In genomic region chr19:1905863-1906375, GRCh38 we compare ENCODE assay signal across 8 cellular contexts. TPM values are rescaled to one million over a fixed set of nuclear protein-coding genes. Genes with fewer than 3 reads are reported as not detected.
DNase-seq lines count a peak whose midpoint lies in the region; ATAC-seq, FAIRE-seq and TF ChIP-seq lines count a peak whose summit lies in the region.

No MANE protein-coding gene starts in this region.

- TF ChIP-seq CTCF in K562 (IDR thresholded peaks at IDR 0.05 in 2 of 3, conservative IDR thresholded peaks at IDR 0.05 in 1 of 3; ENCODE audit: insufficient read depth in 2 of 3, low read depth in 1 of 3, low read length in 3 of 3) (no peak), lung (IDR thresholded peaks at IDR 0.05; ENCODE audit: control extremely low read depth, extremely low read depth) (no peak), transverse colon (IDR thresholded peaks at IDR 0.05) (no peak)

- H3K4me3 Mint-ChIP-seq in activated naive CD4-positive, alpha-beta T cell treated with anti-CD3 and anti-CD28 coated beads, Interleukin-2, amount 10 ng/mL, durations not matched to agents 7 days and 5 days = peak overlapping the region; percentile 85

- peak overlapping the region; percentile 99 for H3K4me2 ChIP-seq in K562 (ENCODE audit: insufficient read depth, low read length)

- peak overlapping the region; percentile 67 for H2AFZ ChIP-seq in K562 (ENCODE audit: low read depth, low read length)

- H3K27ac ChIP-seq in K562 (ENCODE audit: extremely low read depth, low read depth, low read length) (peak overlapping the region; percentile 85), lung (ENCODE audit: low read depth in 1 of 2, low read length in 1 of 2) (peak overlapping the region in 1 of 2 donors; percentile 92), transverse colon (peak overlapping the region; percentile 88 to 92 (median 92))

- H3K4me1 Mint-ChIP-seq in activated naive CD4-positive, alpha-beta T cell treated with anti-CD3 and anti-CD28 coated beads, Interleukin-2, amount 10 ng/mL, durations not matched to agents 7 days and 5 days = peaks cover 66% of the 10 kb centered on the region

- peaks cover 52% of the 10 kb centered on the region for H3K79me2 ChIP-seq in K562 (ENCODE audit: control insufficient read depth, insufficient read depth, low read length)

- CTCF ChIA-PET in activated naive CD4-positive, alpha-beta T cell treated with anti-CD3 and anti-CD28 coated beads, Interleukin-2, amount 10 ng/mL, durations not matched to agents 7 days and 5 days (lab: Charles Lee) = no interaction called here
- CTCF ChIA-PET in K562 (lab: Yijun Ruan, JAX; ENCODE audit: low intra/inter-chr PET ratio) = no interaction called here

- H3K36me3 Mint-ChIP-seq in activated naive CD4-positive, alpha-beta T cell treated with anti-CD3 and anti-CD28 coated beads, Interleukin-2, amount 10 ng/mL, durations not matched to agents 7 days and 5 days = peaks cover 11% of the 10 kb centered on the region

- no peak for FAIRE-seq in K562 (lab: Jason Lieb, UNC)

- WGBS in K562 (ENCODE audit: insufficient coverage, low coverage, missing lambda C conversion rate) = 37% methylated on average over 15 of the region's 15 CpGs
- 76 to 82% methylated on average over 15 of the region's 15 CpGs for WGBS in lung, 2 donors
- WGBS in transverse colon (ENCODE audit: low coverage in 1 of 2), 2 donors = 71 to 85% methylated on average over 4 to 15 of the region's 15 CpGs

- peak overlapping the region; percentile 81 for H3K4me3 ChIP-seq in K562
- H3K4me3 ChIP-seq in lung = peak overlapping the region; percentile 80
- H3K4me3 ChIP-seq in transverse colon = peak overlapping the region; percentile 58 to 86 (median 74)

- in situ Hi-C loops in K562 (cut with MboI) (no loop called here), transverse colon (cut with MboI; ENCODE audit: low pct_ligation_motif_present in 1 of 4, low pct_unique_long_range_greater_than_20kb in 1 of 4, low sequenced_read_pairs in 3 of 4) (no loop called here)

- peaks cover 28% of the 10 kb centered on the region; the same call in 1 of the 3 replicates for H3K36me3 ChIP-seq in K562 (ENCODE audit: control insufficient read depth, insufficient read depth, low read length)
- H3K36me3 ChIP-seq in lung (ENCODE audit: control insufficient read depth in 2 of 2, insufficient read depth in 2 of 2, low read length in 2 of 2) = peaks cover 0 to 7% of the 10 kb centered on the region in 2 donors
- H3K36me3 ChIP-seq in transverse colon = no peaks in the 10 kb centered on the region

- H3K9me3 ChIP-seq in K562 (replicated peaks; ENCODE audit: control insufficient read depth, insufficient read depth, low read depth, low read length) (no peaks in the 10 kb centered on the region), lung (ENCODE audit: control insufficient read depth in 2 of 2, insufficient read depth in 1 of 2, low read length in 1 of 2) (no peaks in the 10 kb centered on the region), transverse colon (no peaks in the 10 kb centered on the region)

- H3K9ac ChIP-seq in K562 (ENCODE audit: insufficient read depth in 1 of 2, low read depth in 2 of 2, low read length in 2 of 2) = peak overlapping the region; percentile 86 to 94

- TF ChIP-seq POLR2A in K562 (conservative IDR thresholded peaks at IDR 0.05) = no peak
- TF ChIP-seq POLR2A in transverse colon (IDR thresholded peaks at IDR 0.05) = no peak

- peak overlapping the region; percentile 84 for H3K27ac Mint-ChIP-seq in activated naive CD4-positive, alpha-beta T cell treated with anti-CD3 and anti-CD28 coated beads, Interleukin-2, amount 10 ng/mL, durations not matched to agents 7 days and 5 days

- no peaks in the 10 kb centered on the region for H3K9me3 Mint-ChIP-seq in activated naive CD4-positive, alpha-beta T cell treated with anti-CD3 and anti-CD28 coated beads, Interleukin-2, amount 10 ng/mL, durations not matched to agents 7 days and 5 days

- TF ChIP-seq EP300 in K562 (IDR thresholded peaks at IDR 0.05; ENCODE audit: low read length) (no peak), transverse colon (IDR thresholded peaks at IDR 0.05; ENCODE audit: low read depth) (no peak)

- TSS peak; percentile 77 for BruUV-seq in K562 (replicated peaks; lab: Mats Ljungman, UMichigan)

- POLR2A ChIA-PET in K562 (lab: Yijun Ruan, JAX) = interaction anchor here (1.2 kb wide), 1 partner anchor 21 kb away, joined by 3 read pairs; no protein-coding TSS in a partner anchor

- H3K9me1 ChIP-seq in K562 (ENCODE audit: control insufficient read depth, insufficient read depth, low read length) = no peaks in the 10 kb centered on the region

- no peak for TF ChIP-seq RAD21 in K562 (CRISPR knock-in tag; conservative IDR thresholded peaks at IDR 0.05 in 1 of 2, IDR thresholded peaks at IDR 0.05 in 1 of 2)

- H3K27me3 ChIP-seq in K562 (ENCODE audit: control insufficient read depth in 2 of 2, insufficient read depth in 2 of 2, low read length in 2 of 2) (no peaks in the 10 kb centered on the region), lung (ENCODE audit: control insufficient read depth, insufficient read depth) (no peaks in the 10 kb centered on the region), transverse colon (no peaks in the 10 kb centered on the region)

- intact Hi-C loops in K562 (cut with micrococcal nuclease) (no loop called here), transverse colon (cut with DNase I; ENCODE audit: low total_unique reads) (no loop called here)

- ATAC-seq in K562 (no peak), lung (ENCODE audit: insufficient read depth, low FRiP score) (no peak), HG03095 (IDR thresholded peaks at IDR 0.05; ENCODE audit: unreplicated experiment) (no peak)

- no peak for DNase-seq in activated naive CD4-positive, alpha-beta T cell treated with anti-CD3 and anti-CD28 coated beads, Interleukin-2, amount 10 ng/mL, durations not matched to agents 7 days and 5 days
- no peak for DNase-seq in activated naive CD4-positive, alpha-beta T cell treated with anti-CD3 and anti-CD28 coated beads, Interleukin-2, amount 50 U/mL, for 16 hours
- DNase-seq in K562 (ENCODE audit: extremely low read depth in 1 of 4, low spot score in 3 of 4) (no peak), lung (ENCODE audit: low spot score) (no peak), transverse colon (no peak), SIG-M5 (lab: John Stamatoyannopoulos, UW) (no peak), NCI-H526 (lab: John Stamatoyannopoulos, UW) (no peak)

- no peaks in the 10 kb centered on the region; the same call in 1 of the 2 replicates for H4K20me1 ChIP-seq in K562 (replicated peaks; ENCODE audit: control insufficient read depth, insufficient read depth, low read length)

- H3K27me3 Mint-ChIP-seq in activated naive CD4-positive, alpha-beta T cell treated with anti-CD3 and anti-CD28 coated beads, Interleukin-2, amount 10 ng/mL, durations not matched to agents 7 days and 5 days = no peaks in the 10 kb centered on the region

- peaks cover 16 to 53% of the 10 kb centered on the region in 2 experiments; a peak in 4 of 5 replicates for H3K4me1 ChIP-seq in K562 (replicated peaks in 1 of 2; ENCODE audit: control insufficient read depth in 2 of 2, insufficient read depth in 2 of 2, low read length in 2 of 2)
- H3K4me1 ChIP-seq in lung (ENCODE audit: control insufficient read depth in 2 of 2, insufficient read depth in 2 of 2, low read length in 2 of 2) = peaks cover 0 to 16% of the 10 kb centered on the region in 2 donors
- peaks cover 11 to 56% (median 48%) of the 10 kb centered on the region in 4 donors for H3K4me1 ChIP-seq in transverse colon

RNA-seq across cellular contexts. Expression of gene ADAT3, which starts 0.7 kb away (rescaled TPM):
- total RNA-seq in K562 (2011; cell fraction: chromatin; rRNA removed; ENCODE audit: low replicate concordance) = 6.3 and 20.5 TPM in 2 replicates
- 18.0 and 18.5 TPM in 2 replicates for total RNA-seq in K562 (2011; cell fraction: nucleolus; rRNA removed)
- 5.6 and 6.9 TPM in 2 replicates for total RNA-seq in K562 (2011; cell fraction: nucleoplasm; rRNA removed)
- 7.8 and 10.4 TPM in 2 replicates for total RNA-seq in K562 (2014; rRNA removed)
- not detected in 2 replicates for total RNA-seq in K562 (2014; rRNA removed; fragmentation: Illumina TruSeq; extraction: Trizol)
- 0.72 and 1.7 TPM in 2 replicates for total RNA-seq in K562 (2015; rRNA removed; fragmentation: Illumina TruSeq; extraction: Trizol)
- total RNA-seq in K562 (2021) = 15.1 and 15.6 TPM in 2 replicates
- 0.67 and 1.1 TPM in 2 replicates for polyA plus RNA-seq in K562 (2011; rRNA removed)
- 1.1 and 11.4 TPM in 2 replicates for polyA plus RNA-seq in K562 (2011; cell fraction: cytosol; rRNA removed)
- polyA plus RNA-seq in K562 (2011; cell fraction: nucleus; rRNA removed) = 3.3 and 11.9 TPM in 2 replicates
- polyA plus RNA-seq in K562 (2012) = 6.8 and 6.9 TPM in 2 replicates
- 0.68 TPM in 1 of 2 replicates, not detected in the other for polyA plus RNA-seq in K562 (2014; fragmentation: Illumina TruSeq; extraction: Trizol)
- not detected for polyA plus RNA-seq in K562 (2014; fragmentation: Nextera tagmentation; extraction: Ambion mirVana)
- 9.2 and 10.2 TPM in 2 replicates for polyA plus RNA-seq in K562 (2014; rRNA removed)
- 0.18 and 0.21 TPM in 2 replicates for polyA minus RNA-seq in K562 (2011; rRNA and poly(A)+ RNA removed)
- polyA minus RNA-seq in K562 (2011; cell fraction: cytosol; rRNA and poly(A)+ RNA removed) = 4.5 and 5.4 TPM in 2 replicates
- polyA minus RNA-seq in K562 (2011; cell fraction: nucleus; rRNA and poly(A)+ RNA removed) = 2.1 and 3.4 TPM in 2 replicates
- 10 to 100 TPM in 1 of 2 donors, 1 to 10 TPM in 1; 4.0 to 11.9 TPM for total RNA-seq in lung
- polyA plus RNA-seq in lung = 1 to 10 TPM; 6.4 to 7.2 TPM
- 10 to 100 TPM; 18.7 to 73.2 (median 30.3) TPM for total RNA-seq in transverse colon

RNA-seq across cellular contexts. Expression of gene SCAMP4, which starts 0.7 kb away (rescaled TPM):
- 53.4 and 162 TPM in 2 replicates for total RNA-seq in K562 (2011; cell fraction: chromatin; rRNA removed; ENCODE audit: low replicate concordance)
- 113 and 133 TPM in 2 replicates for total RNA-seq in K562 (2011; cell fraction: nucleolus; rRNA removed)
- 92.1 and 94.1 TPM in 2 replicates for total RNA-seq in K562 (2011; cell fraction: nucleoplasm; rRNA removed)
- total RNA-seq in K562 (2014; rRNA removed) (20.9 and 26.4 TPM in 2 replicates), K562 (2014; rRNA removed; fragmentation: Illumina TruSeq; extraction: Trizol) (4.1 and 5.6 TPM in 2 replicates), K562 (2015; rRNA removed; fragmentation: Illumina TruSeq; extraction: Trizol) (12.8 and 13.2 TPM in 2 replicates), K562 (2021) (40.3 and 45.9 TPM in 2 replicates), lung (10 to 100 TPM; 63.4 to 86.6 TPM), transverse colon (100 to 1,000 TPM in 1 of 4 donors, 10 to 100 TPM in 3; 25.1 to 119 (median 86.6) TPM)
- polyA plus RNA-seq in K562 (2011; rRNA removed) (6.7 and 8.9 TPM in 2 replicates), K562 (2014; fragmentation: Illumina TruSeq; extraction: Trizol) (15.2 and 26.1 TPM in 2 replicates), K562 (2014; fragmentation: Nextera tagmentation; extraction: Ambion mirVana) (under 1 TPM; 0.81 to 0.89 TPM), K562 (2014; rRNA removed) (17.1 and 19.3 TPM in 2 replicates), lung (10 to 100 TPM; 45.7 to 49.1 TPM)
- 8.3 and 13.1 TPM in 2 replicates for polyA plus RNA-seq in K562 (2011; cell fraction: cytosol; rRNA removed)
- polyA plus RNA-seq in K562 (2011; cell fraction: nucleus; rRNA removed) = 20.3 and 35.7 TPM in 2 replicates
- 26.7 and 53.0 TPM in 2 replicates for polyA plus RNA-seq in K562 (2012)
- polyA minus RNA-seq in K562 (2011; rRNA and poly(A)+ RNA removed) = 3.4 and 5.9 TPM in 2 replicates
- 13.0 and 23.2 TPM in 2 replicates for polyA minus RNA-seq in K562 (2011; cell fraction: cytosol; rRNA and poly(A)+ RNA removed)
- polyA minus RNA-seq in K562 (2011; cell fraction: nucleus; rRNA and poly(A)+ RNA removed) = 12.0 and 13.3 TPM in 2 replicates

RNA-seq across cellular contexts. Expression of gene ABHD17A, which starts 20.6 kb away (rescaled TPM):
- 29.4 and 87.9 TPM in 2 replicates for total RNA-seq in K562 (2011; cell fraction: chromatin; rRNA removed; ENCODE audit: low replicate concordance)
- 61.7 and 67.8 TPM in 2 replicates for total RNA-seq in K562 (2011; cell fraction: nucleolus; rRNA removed)
- total RNA-seq in K562 (2011; cell fraction: nucleoplasm; rRNA removed) = 40.1 and 45.4 TPM in 2 replicates
- total RNA-seq in K562 (2014; rRNA removed) (135 and 157 TPM in 2 replicates), K562 (2014; rRNA removed; fragmentation: Illumina TruSeq; extraction: Trizol) (0.93 and 1.5 TPM in 2 replicates), K562 (2015; rRNA removed; fragmentation: Illumina TruSeq; extraction: Trizol) (18.9 and 26.5 TPM in 2 replicates), K562 (2021) (84.2 and 87.7 TPM in 2 replicates), lung (10 to 100 TPM; 68.8 to 84.9 TPM), transverse colon (100 to 1,000 TPM in 3 of 4 donors, 10 to 100 TPM in 1; 90.0 to 179 (median 140) TPM)
- polyA plus RNA-seq in K562 (2011; rRNA removed) (24.6 and 45.3 TPM in 2 replicates), K562 (2014; fragmentation: Illumina TruSeq; extraction: Trizol) (3.6 and 16.9 TPM in 2 replicates), K562 (2014; fragmentation: Nextera tagmentation; extraction: Ambion mirVana) (under 1 TPM in 1 of 2 experiments, not detected in 1; 0.04 TPM), K562 (2014; rRNA removed) (95.1 and 99.0 TPM in 2 replicates), lung (100 to 1,000 TPM in 1 of 2 donors, 10 to 100 TPM in 1; 97.0 to 110 TPM)
- 54.2 and 174 TPM in 2 replicates for polyA plus RNA-seq in K562 (2011; cell fraction: cytosol; rRNA removed)
- polyA plus RNA-seq in K562 (2011; cell fraction: nucleus; rRNA removed) = 117 and 184 TPM in 2 replicates
- polyA plus RNA-seq in K562 (2012) = 47.5 and 74.5 TPM in 2 replicates
- 6.9 and 11.0 TPM in 2 replicates for polyA minus RNA-seq in K562 (2011; rRNA and poly(A)+ RNA removed)
- 26.1 and 39.4 TPM in 2 replicates for polyA minus RNA-seq in K562 (2011; cell fraction: cytosol; rRNA and poly(A)+ RNA removed)
- polyA minus RNA-seq in K562 (2011; cell fraction: nucleus; rRNA and poly(A)+ RNA removed) = 15.3 and 15.8 TPM in 2 replicates

RNA-seq across cellular contexts. Expression of gene CSNK1G2, which starts 35.1 kb away (rescaled TPM):
- total RNA-seq in K562 (2011; cell fraction: chromatin; rRNA removed; ENCODE audit: low replicate concordance) = 59.6 and 151 TPM in 2 replicates
- total RNA-seq in K562 (2011; cell fraction: nucleolus; rRNA removed) = 123 and 129 TPM in 2 replicates
- total RNA-seq in K562 (2011; cell fraction: nucleoplasm; rRNA removed) = 43.4 and 57.3 TPM in 2 replicates
- 105 and 124 TPM in 2 replicates for total RNA-seq in K562 (2014; rRNA removed)
- total RNA-seq in K562 (2014; rRNA removed; fragmentation: Illumina TruSeq; extraction: Trizol) = 9.8 and 25.1 TPM in 2 replicates
- total RNA-seq in K562 (2015; rRNA removed; fragmentation: Illumina TruSeq; extraction: Trizol) = 60.4 and 66.9 TPM in 2 replicates
- total RNA-seq in K562 (2021) = 91.3 and 95.8 TPM in 2 replicates
- polyA plus RNA-seq in K562 (2011; rRNA removed) = 49.5 and 66.2 TPM in 2 replicates
- 72.0 and 157 TPM in 2 replicates for polyA plus RNA-seq in K562 (2011; cell fraction: cytosol; rRNA removed)
- polyA plus RNA-seq in K562 (2011; cell fraction: nucleus; rRNA removed) = 308 and 494 TPM in 2 replicates
- 84.6 and 108 TPM in 2 replicates for polyA plus RNA-seq in K562 (2012)
- polyA plus RNA-seq in K562 (2014; fragmentation: Illumina TruSeq; extraction: Trizol) = 45.2 and 91.1 TPM in 2 replicates
- under 1 TPM; 0.48 to 0.72 TPM for polyA plus RNA-seq in K562 (2014; fragmentation: Nextera tagmentation; extraction: Ambion mirVana)
- polyA plus RNA-seq in K562 (2014; rRNA removed) = 119 and 126 TPM in 2 replicates
- polyA minus RNA-seq in K562 (2011; rRNA and poly(A)+ RNA removed) = 12.4 and 27.0 TPM in 2 replicates
- 53.7 and 53.8 TPM in 2 replicates for polyA minus RNA-seq in K562 (2011; cell fraction: cytosol; rRNA and poly(A)+ RNA removed)
- polyA minus RNA-seq in K562 (2011; cell fraction: nucleus; rRNA and poly(A)+ RNA removed) = 33.9 and 35.9 TPM in 2 replicates
- 10 to 100 TPM; 50.0 to 74.4 TPM for total RNA-seq in lung
- 10 to 100 TPM; 67.1 to 80.2 TPM for polyA plus RNA-seq in lung
- 100 to 1,000 TPM in 2 of 4 donors, 10 to 100 TPM in 2; 75.0 to 321 (median 140) TPM for total RNA-seq in transverse colon

RNA-seq across cellular contexts. Expression of gene KLF16, which starts 42.5 kb away (rescaled TPM):
- 5.8 and 14.0 TPM in 2 replicates for total RNA-seq in K562 (2011; cell fraction: chromatin; rRNA removed; ENCODE audit: low replicate concordance)
- 11.7 and 16.7 TPM in 2 replicates for total RNA-seq in K562 (2011; cell fraction: nucleolus; rRNA removed)
- total RNA-seq in K562 (2011; cell fraction: nucleoplasm; rRNA removed) = 6.4 and 7.5 TPM in 2 replicates
- total RNA-seq in K562 (2014; rRNA removed) (15.5 and 22.0 TPM in 2 replicates), K562 (2014; rRNA removed; fragmentation: Illumina TruSeq; extraction: Trizol) (3.4 and 3.8 TPM in 2 replicates), K562 (2015; rRNA removed; fragmentation: Illumina TruSeq; extraction: Trizol) (7.9 and 9.4 TPM in 2 replicates), K562 (2021) (59.1 and 60.4 TPM in 2 replicates), lung (10 to 100 TPM in 1 of 2 donors, 1 to 10 TPM in 1; 3.3 to 25.6 TPM), transverse colon (10 to 100 TPM in 3 of 4 donors, 1 to 10 TPM in 1; 9.0 to 18.3 (median 11.6) TPM)
- polyA plus RNA-seq in K562 (2011; rRNA removed) (3.7 and 4.8 TPM in 2 replicates), K562 (2014; fragmentation: Illumina TruSeq; extraction: Trizol) (6.8 and 13.1 TPM in 2 replicates), K562 (2014; fragmentation: Nextera tagmentation; extraction: Ambion mirVana) (under 1 TPM; 0.04 to 0.10 TPM), K562 (2014; rRNA removed) (15.4 and 27.5 TPM in 2 replicates), lung (10 to 100 TPM; 13.8 to 17.8 TPM)
- polyA plus RNA-seq in K562 (2011; cell fraction: cytosol; rRNA removed) = 7.1 and 44.8 TPM in 2 replicates
- polyA plus RNA-seq in K562 (2011; cell fraction: nucleus; rRNA removed) = 14.2 and 29.1 TPM in 2 replicates
- polyA plus RNA-seq in K562 (2012) = 20.8 and 23.7 TPM in 2 replicates
- 1.0 and 1.3 TPM in 2 replicates for polyA minus RNA-seq in K562 (2011; rRNA and poly(A)+ RNA removed)
- polyA minus RNA-seq in K562 (2011; cell fraction: cytosol; rRNA and poly(A)+ RNA removed) = 15.0 and 25.4 TPM in 2 replicates
- 5.8 and 6.6 TPM in 2 replicates for polyA minus RNA-seq in K562 (2011; cell fraction: nucleus; rRNA and poly(A)+ RNA removed)
